In the genomic region with DNA sequence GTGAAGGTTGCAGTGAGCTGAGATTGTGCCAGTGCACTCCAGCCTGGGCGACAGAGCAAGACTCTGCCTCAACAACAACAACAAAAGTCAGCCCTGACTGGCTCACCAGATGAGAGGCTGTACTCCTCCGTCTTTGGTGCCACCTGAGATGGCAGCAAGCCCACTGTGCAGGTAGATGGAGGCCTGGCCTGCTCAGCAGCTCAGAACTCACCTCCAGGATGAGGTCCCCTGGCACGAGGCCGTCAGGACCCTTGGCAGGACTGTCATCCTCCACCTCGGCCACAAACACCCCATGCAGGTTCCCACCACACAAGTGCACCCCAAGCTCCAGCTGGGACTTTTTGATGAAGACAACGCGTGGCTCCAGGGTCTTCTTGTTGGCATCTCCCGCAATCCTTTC, we compare ENCODE assay signal across 22 cellular contexts.
DNase-seq lines count a peak whose midpoint lies in the region; ATAC-seq, FAIRE-seq and TF ChIP-seq lines count a peak whose summit lies in the region.
"Had no signal": no experiment of that assay in that cellular context is flagged by ENCODE, and none has a peak within 500 bp of the region (broad histone marks: within the 10 kb centered on the region; RNA-seq: fewer than 3 reads in every experiment).

No MANE protein-coding gene starts in this region.

- H3K4me3 Mint-ChIP-seq in MCF 10A (ENCODE audit: unreplicated experiment) = no peak overlapping the region
- no peak overlapping the region for H3K4me3 Mint-ChIP-seq in naive thymus-derived CD4-positive, alpha-beta T cell
- H3K4me3 Mint-ChIP-seq: CD4-positive, alpha-beta T cell; H9 had no signal

- BruUV-seq in MCF 10A (replicated peaks; lab: Mats Ljungman, UMichigan) (no TSS peak), HepG2 (replicated peaks; lab: Mats Ljungman, UMichigan) (no TSS peak)

- H4K91ac ChIP-seq in H1 (replicated peaks; ENCODE audit: insufficient read length, low read length) = no peak overlapping the region

- H4K8ac ChIP-seq in H1 (ENCODE audit: extremely low read depth, insufficient read depth, low read length) = no peak overlapping the region

- no peak overlapping the region for H3K56ac ChIP-seq in H1 (replicated peaks; ENCODE audit: insufficient read length, low read depth, low read length)

- H3K4me3 ChIP-seq in breast epithelium (no peak overlapping the region), H1 (ENCODE audit: extremely low read depth in 1 of 4, insufficient read depth in 2 of 4, low read depth in 3 of 4, low read length in 4 of 4) (no peak overlapping the region), HepG2 (replicated peaks in 1 of 3; ENCODE audit: insufficient read depth in 1 of 3, low read depth in 2 of 3, low read length in 3 of 3) (no peak overlapping the region)
- H3K4me3 ChIP-seq in naive thymus-derived CD4-positive, alpha-beta T cell (ENCODE audit: low read length) = no peak overlapping the region
- H3K4me3 ChIP-seq: A549, K562 had no signal

- no peak overlapping the region for H4K5ac ChIP-seq in H1 (ENCODE audit: insufficient read length, low read depth, low read length)

- H3K18ac ChIP-seq in H1 (ENCODE audit: extremely low read depth, low read length) = no peak overlapping the region

- no peak overlapping the region for H2AFZ ChIP-seq in H1 (ENCODE audit: low read length)
- no peak overlapping the region for H2AFZ ChIP-seq in HepG2 (ENCODE audit: low read length)

- no peak for FAIRE-seq in H1 (lab: Jason Lieb, UNC)
- FAIRE-seq in HepG2 (lab: Jason Lieb, UNC) = no peak
- FAIRE-seq: A549, D721Med, GM12892, GM18507, K562 had no signal

- no peak for TF ChIP-seq RAD21 in H1 (IDR thresholded peaks at IDR 0.05 in 1 of 2, conservative IDR thresholded peaks at IDR 0.05 in 1 of 2; ENCODE audit: low read depth in 2 of 2, low read length in 2 of 2)
- no peak for TF ChIP-seq RAD21 in HepG2 (CRISPR knock-in tag; IDR thresholded peaks at IDR 0.05)

- H3K9me3 ChIP-seq in breast epithelium = no peaks in the 10 kb centered on the region
- H3K9me3 ChIP-seq in H1 (ENCODE audit: insufficient read depth in 2 of 2, low read depth in 1 of 2, low read length in 1 of 2) = no peaks in the 10 kb centered on the region
- H3K9me3 ChIP-seq in naive thymus-derived CD4-positive, alpha-beta T cell (ENCODE audit: control insufficient read depth in 2 of 3, low read length in 3 of 3) = no peaks in the 10 kb centered on the region
- no peaks in the 10 kb centered on the region for H3K9me3 ChIP-seq in HepG2 (ENCODE audit: low read length)
- H3K9me3 ChIP-seq: A549, Caco-2 had no signal

- no peak overlapping the region for H3K23ac ChIP-seq in H1 (ENCODE audit: insufficient read length)

- intact Hi-C loops in MCF 10A (cut with micrococcal nuclease) = no loop called here
- intact Hi-C loops in breast epithelium (cut with DNase I; ENCODE audit: low total_unique reads) = no loop called here
- intact Hi-C loops in posterior vena cava (cut with DNase I) = no loop called here
- intact Hi-C loops in naive thymus-derived CD4-positive, alpha-beta T cell (cut with micrococcal nuclease) = no loop called here
- intact Hi-C loops in HepG2 (cut with micrococcal nuclease; ENCODE audit: unreplicated experiment) = no loop called here

- WGBS in H1 (ENCODE audit: extremely low coverage in 1 of 2, insufficient coverage in 1 of 2, insufficient read length in 1 of 2, insufficient replicate concordance in 2 of 2, low coverage in 1 of 2, low lambda C conversion rate in 2 of 2, missing lambda C conversion rate in 1 of 2), 2 experiments = 85% methylated on average over 8 of the region's 8 CpGs; no CpG with 5 or more reads in 1 of the 2 experiments
- 100% methylated on average over 4 of the region's 8 CpGs for WGBS in HepG2 (ENCODE audit: low lambda C conversion rate)

- H3K27ac ChIP-seq in breast epithelium (no peak overlapping the region), H1 (ENCODE audit: low read depth, low read length) (no peak overlapping the region), HepG2 (ENCODE audit: extremely low read length, insufficient read depth, low read length) (no peak overlapping the region)
- no peak overlapping the region for H3K27ac ChIP-seq in naive thymus-derived CD4-positive, alpha-beta T cell (ENCODE audit: low read depth, low read length)
- H3K27ac ChIP-seq: 22Rv1, A549, C4-2B, HL-60 had no signal

- H4K20me1 ChIP-seq in H1 (replicated peaks in 1 of 2; ENCODE audit: control insufficient read depth in 1 of 2, insufficient read depth in 2 of 2, low read length in 2 of 2) (peaks cover 0 to 5% of the 10 kb centered on the region in 2 experiments), HepG2 (ENCODE audit: insufficient read depth, low read length) (no peaks in the 10 kb centered on the region)

- no peak overlapping the region for H3K4ac ChIP-seq in H1 (replicated peaks; ENCODE audit: insufficient read length, low read depth, low read length)

- H3K4me2 ChIP-seq in H1 (ENCODE audit: insufficient read depth in 1 of 2, low read depth in 2 of 2, low read length in 2 of 2) = no peak overlapping the region
- no peak overlapping the region for H3K4me2 ChIP-seq in HepG2 (ENCODE audit: low read depth, low read length)
- H3K4me2 ChIP-seq: A549 had no signal

- CTCF ChIA-PET in MCF 10A (lab: Yijun Ruan, JAX) = no interaction called here
- CTCF ChIA-PET in H1 (lab: Charles Lee; ENCODE audit: partially characterized antibody) = interaction anchor here (1.3 to 2.2 kb wide), 2 partner anchors 10 to 29 kb away, joined by 4 to 10 read pairs; no protein-coding TSS in a partner anchor
- CTCF ChIA-PET in naive thymus-derived CD4-positive, alpha-beta T cell (lab: Charles Lee) = no interaction called here
- CTCF ChIA-PET in HepG2 (lab: Yijun Ruan, JAX; ENCODE audit: low intra/inter-chr PET ratio, low total read pairs) = no interaction called here

- H2BK15ac ChIP-seq in H1 (ENCODE audit: low read length) = no peak overlapping the region

- H2BK12ac ChIP-seq in H1 (ENCODE audit: low read depth, low read length) = no peak overlapping the region

- H3K23me2 ChIP-seq in H1 (ENCODE audit: low read depth, low read length) = no peaks in the 10 kb centered on the region

- POLR2A ChIA-PET in MCF 10A (lab: Yijun Ruan, JAX) = interaction anchor here (0.9 to 1.7 kb wide), 3 partner anchors 10 to 17 kb away, joined by 3 to 7 read pairs (median 4); no protein-coding TSS in a partner anchor
- POLR2A ChIA-PET in H1 (lab: Charles Lee; ENCODE audit: partially characterized antibody) = no interaction called here
- POLR2A ChIA-PET in naive thymus-derived CD4-positive, alpha-beta T cell (lab: Charles Lee) = no interaction called here
- POLR2A ChIA-PET in HepG2 (lab: Yijun Ruan, JAX) = no interaction called here

- H2BK5ac ChIP-seq in H1 (ENCODE audit: low read depth, low read length) = peak overlapping the region; percentile 21; the same call in 1 of the 2 replicates

- peaks cover 100% of the 10 kb centered on the region for H3K36me3 Mint-ChIP-seq in MCF 10A (ENCODE audit: insufficient read depth, unreplicated experiment)
- H3K36me3 Mint-ChIP-seq in naive thymus-derived CD4-positive, alpha-beta T cell = peaks cover 0 to 10% (median 0%) of the 10 kb centered on the region in 5 donors

- H3K14ac ChIP-seq in H1 (ENCODE audit: insufficient read length) = no peak overlapping the region

- ATAC-seq in naive thymus-derived CD4-positive, alpha-beta T cell = no peak
- no peak for ATAC-seq in HepG2
- ATAC-seq: A549, K562 had no signal

- TF ChIP-seq EP300 in H1 (IDR thresholded peaks at IDR 0.05; ENCODE audit: borderline replicate concordance in 1 of 2, low read depth in 2 of 2, low read length in 2 of 2) = no peak
- no peak for TF ChIP-seq EP300 in HepG2 (IDR thresholded peaks at IDR 0.05; ENCODE audit: low read depth in 2 of 2, low read length in 2 of 2)
- no peak for TF ChIP-seq EP300 in HepG2 (CRISPR knock-in tag; IDR thresholded peaks at IDR 0.05; ENCODE audit: borderline replicate concordance)

- H3K9ac ChIP-seq in H1 (replicated peaks in 1 of 4; ENCODE audit: extremely low read depth in 1 of 4, low read depth in 3 of 4, low read length in 3 of 4) = no peak overlapping the region
- H3K9ac ChIP-seq in HepG2 (ENCODE audit: insufficient read depth, low read depth, low read length) = no peak overlapping the region

- peaks cover 6% of the 10 kb centered on the region for H3K4me1 Mint-ChIP-seq in MCF 10A (ENCODE audit: insufficient read depth, unreplicated experiment)
- H3K4me1 Mint-ChIP-seq in naive thymus-derived CD4-positive, alpha-beta T cell = peaks cover 0 to 8% (median 0%) of the 10 kb centered on the region in 7 donors
- H3K4me1 Mint-ChIP-seq: H9 had no signal

- no peaks in the 10 kb centered on the region for H3K27me3 Mint-ChIP-seq in MCF 10A (ENCODE audit: insufficient read depth, unreplicated experiment)
- H3K27me3 Mint-ChIP-seq in naive thymus-derived CD4-positive, alpha-beta T cell = no peaks in the 10 kb centered on the region
- H3K27me3 Mint-ChIP-seq: CD4-positive, alpha-beta T cell had no signal

- peaks cover 2% of the 10 kb centered on the region for H3K79me1 ChIP-seq in H1 (ENCODE audit: low read depth, low read length)

- TF ChIP-seq CTCF in MCF 10A (IDR thresholded peaks at IDR 0.05; ENCODE audit: unreplicated experiment) (no peak), breast epithelium (IDR thresholded peaks at IDR 0.05) (no peak), H1 (IDR thresholded peaks at IDR 0.05; ENCODE audit: control extremely low read depth in 1 of 3, insufficient read depth in 1 of 3, low read depth in 1 of 3, low read length in 3 of 3) (no peak), HepG2 (CRISPR knock-in tag; IDR thresholded peaks at IDR 0.05) (no peak)

- no peaks in the 10 kb centered on the region for H3K9me3 Mint-ChIP-seq in MCF 10A (ENCODE audit: unreplicated experiment)
- peaks cover 0 to 2% (median 0%) of the 10 kb centered on the region in 11 donors for H3K9me3 Mint-ChIP-seq in naive thymus-derived CD4-positive, alpha-beta T cell
- H3K9me3 Mint-ChIP-seq: CD4-positive, alpha-beta T cell; H9 had no signal

- no peaks in the 10 kb centered on the region for H3K4me1 ChIP-seq in breast epithelium
- no peaks in the 10 kb centered on the region for H3K4me1 ChIP-seq in H1 (replicated peaks in 1 of 4; ENCODE audit: control insufficient read depth in 3 of 4, insufficient read depth in 4 of 4, low read length in 3 of 4)
- H3K4me1 ChIP-seq in naive thymus-derived CD4-positive, alpha-beta T cell (ENCODE audit: control insufficient read depth in 2 of 2, insufficient read depth in 2 of 2, low read length in 2 of 2) = no peaks in the 10 kb centered on the region
- H3K4me1 ChIP-seq in HepG2 (ENCODE audit: insufficient read depth, low read length) = no peaks in the 10 kb centered on the region
- H3K4me1 ChIP-seq: A549, Caco-2 had no signal

- no peaks in the 10 kb centered on the region for H3K27me3 ChIP-seq in breast epithelium
- no peaks in the 10 kb centered on the region for H3K27me3 ChIP-seq in H1 (replicated peaks in 1 of 4; ENCODE audit: control insufficient read depth in 3 of 4, extremely low read depth in 1 of 4, insufficient read depth in 3 of 4, low read length in 3 of 4)
- H3K27me3 ChIP-seq in naive thymus-derived CD4-positive, alpha-beta T cell (ENCODE audit: control insufficient read depth in 2 of 2, insufficient read depth in 2 of 2, low read length in 2 of 2) = no peaks in the 10 kb centered on the region
- no peaks in the 10 kb centered on the region; a peak in 1 of 5 replicates for H3K27me3 ChIP-seq in HepG2 (ENCODE audit: control insufficient read depth in 1 of 2, insufficient read depth in 2 of 2, low read length in 2 of 2)

- no peaks in the 10 kb centered on the region for H3K79me2 ChIP-seq in H1 (ENCODE audit: control insufficient read depth in 1 of 2, insufficient read depth in 2 of 2, low read length in 2 of 2)
- no peaks in the 10 kb centered on the region for H3K79me2 ChIP-seq in HepG2 (ENCODE audit: insufficient read depth, low read length)

- H2BK20ac ChIP-seq in H1 (ENCODE audit: low read length) = no peak overlapping the region

- H2BK120ac ChIP-seq in H1 (replicated peaks; ENCODE audit: low read depth, low read length) = no peak overlapping the region

- TF ChIP-seq POLR2A in breast epithelium (IDR thresholded peaks at IDR 0.05) (no peak), H1 (IDR thresholded peaks at IDR 0.05; ENCODE audit: control extremely low read depth in 1 of 2, low read depth in 2 of 2, low read length in 2 of 2) (no peak), HepG2 (IDR thresholded peaks at IDR 0.05; ENCODE audit: insufficient read depth in 1 of 2, low read depth in 2 of 2, low read length in 2 of 2) (no peak)

- no peak for DNase-seq in MCF 10A (ENCODE audit: unreplicated experiment)
- DNase-seq in breast epithelium (ENCODE audit: low spot score in 2 of 2) = no peak
- DNase-seq in H1 (ENCODE audit: low read depth in 1 of 2, low spot score in 2 of 2) = no peak
- DNase-seq in posterior vena cava (ENCODE audit: low spot score) = peak; percentile 68
- no peak for DNase-seq in cerebellar cortex (ENCODE audit: low spot score)
- no peak for DNase-seq in naive thymus-derived CD4-positive, alpha-beta T cell
- DNase-seq in HepG2 (ENCODE audit: low spot score) = no peak
- DNase-seq: AML-193; Caco-2; CD4-positive, alpha-beta T cell; GDM1; GOT3; H9; IMR-90 had no signal

- in situ Hi-C loops in HepG2 (cut with HindIII; ENCODE audit: extremely low pct_ligation_motif_present, low pct_unique_long_range_greater_than_20kb) = no loop called here

- peak overlapping the region; percentile 35 for H3K27ac Mint-ChIP-seq in MCF 10A (ENCODE audit: low read depth, unreplicated experiment)
- no peak overlapping the region for H3K27ac Mint-ChIP-seq in naive thymus-derived CD4-positive, alpha-beta T cell
- H3K27ac Mint-ChIP-seq: CD4-positive, alpha-beta T cell had no signal

- H3K36me3 ChIP-seq in breast epithelium (peaks cover 29% of the 10 kb centered on the region), H1 (ENCODE audit: control insufficient read depth in 2 of 4, insufficient read depth in 4 of 4, low read length in 3 of 4) (peaks cover 8 to 66% (median 40%) of the 10 kb centered on the region in 4 experiments; a peak in 7 of 8 replicates), HepG2 (replicated peaks in 1 of 2; ENCODE audit: control insufficient read depth in 1 of 2, insufficient read depth in 2 of 2, low read length in 2 of 2) (peaks cover 28 to 84% of the 10 kb centered on the region in 2 experiments)
- no peaks in the 10 kb centered on the region for H3K36me3 ChIP-seq in naive thymus-derived CD4-positive, alpha-beta T cell (ENCODE audit: control insufficient read depth in 2 of 3, insufficient read depth in 3 of 3, low read length in 3 of 3)

- no peak overlapping the region for H2AK5ac ChIP-seq in H1 (ENCODE audit: low read depth, low read length)
